20 cellular contexts compared by ENCODE assay signal in the genomic region with DNA sequence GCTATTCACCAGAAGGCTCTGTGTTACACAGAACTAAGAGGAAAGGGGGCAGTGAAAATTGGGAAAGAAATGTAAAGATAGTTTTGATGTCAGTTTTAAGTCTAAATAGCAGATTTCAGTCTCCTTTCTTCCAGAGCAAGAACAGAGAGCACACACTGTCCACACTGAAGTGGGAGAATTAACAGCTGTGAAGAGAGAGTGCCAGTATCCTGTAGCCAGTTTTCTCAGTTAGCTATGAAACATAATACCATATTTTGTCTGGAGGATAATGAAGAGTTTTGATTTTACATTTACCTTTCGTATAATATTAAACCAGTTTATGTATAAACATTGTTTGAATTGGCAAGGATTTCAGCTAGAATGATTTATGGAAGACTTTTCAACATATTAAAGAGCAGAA. TPM values are rescaled to one million over a fixed set of nuclear protein-coding genes. Genes with fewer than 3 reads are reported as not detected.
DNase-seq lines count a peak whose midpoint lies in the region; ATAC-seq, FAIRE-seq and TF ChIP-seq lines count a peak whose summit lies in the region.
"Had no signal": no experiment of that assay in that cellular context is flagged by ENCODE, and none has a peak within 500 bp of the region (broad histone marks: within the 10 kb centered on the region; RNA-seq: fewer than 3 reads in every experiment).

No MANE protein-coding gene starts in this region.

- no peak for TF ChIP-seq RAD21 in A549 (conservative IDR thresholded peaks at IDR 0.05 in 1 of 2, IDR thresholded peaks at IDR 0.05 in 1 of 2)

- POLR2A ChIA-PET in A549 (lab: Yijun Ruan, JAX) = no interaction called here
- POLR2A ChIA-PET in RWPE1 (lab: Yijun Ruan, JAX; ENCODE audit: low non-redundant PET) = no interaction called here

- TF ChIP-seq CTCF in A549 (IDR thresholded peaks at IDR 0.05) (no peak), RWPE1 (conservative IDR thresholded peaks at IDR 0.05; ENCODE audit: low read depth) (no peak)

- no peaks in the 10 kb centered on the region for H3K36me3 ChIP-seq in H7 (replicated peaks; ENCODE audit: control insufficient read depth, insufficient read depth, low read length)
- H3K36me3 ChIP-seq: MG63 had no signal

- TF ChIP-seq EP300 in A549 (IDR thresholded peaks at IDR 0.05) = no peak

- H3K9me3 ChIP-seq in A549 = no peaks in the 10 kb centered on the region
- H3K9me3 ChIP-seq: MG63 had no signal

- no peaks in the 10 kb centered on the region for H3K27me3 ChIP-seq in H7 (ENCODE audit: control insufficient read depth, insufficient read depth, low read length)
- H3K27me3 ChIP-seq: MG63 had no signal

- TF ChIP-seq POLR2A in A549 (IDR thresholded peaks at IDR 0.05; ENCODE audit: low read length) (no peak), erythroblast (IDR thresholded peaks at IDR 0.05; ENCODE audit: low read length) (no peak)

- H3K4me3 ChIP-seq in A549 = no peak overlapping the region
- no peak overlapping the region for H3K4me3 ChIP-seq in H7 (ENCODE audit: insufficient read depth, low read depth, low read length)
- H3K4me3 ChIP-seq: MG63 had no signal

- CTCF ChIA-PET in A549 (lab: Yijun Ruan, JAX) (interaction anchor here (1.3 kb wide), 1 partner anchor 26 kb away, joined by 3 read pairs; no protein-coding TSS in a partner anchor), RWPE1 (lab: Yijun Ruan, JAX) (no interaction called here)

- no peak for FAIRE-seq in A549 (lab: Jason Lieb, UNC)
- FAIRE-seq: D721Med had no signal

- H3K27ac ChIP-seq in A549 (peak overlapping the region in 1 of 2 experiments; percentile 23; a peak in 1 of 6 replicates), RWPE1 (no peak overlapping the region)
- H3K27ac ChIP-seq: C4-2B, HL-60 had no signal

- peaks cover 41% of the 10 kb centered on the region for H3K4me1 ChIP-seq in A549

- intact Hi-C loops in left colon (cut with DNase I, micrococcal nuclease) = no loop called here

- WGBS in A549 (ENCODE audit: missing lambda C conversion rate) = 14% methylated on average over 1 of the region's 1 CpG

- peak overlapping the region; percentile 54 for H3K4me2 ChIP-seq in A549

- ATAC-seq in A549 (no peak; a peak in 1 of 6 replicates), left colon (peak; percentile 61)

- DNase-seq in A549 (ENCODE audit: low read depth in 1 of 2, low spot score in 1 of 2) = no peak
- peak; percentile 23 for DNase-seq in DMS53 (lab: John Stamatoyannopoulos, UW)
- peak; percentile 2 for DNase-seq in NCI-H524 treated with DMSO at 0.1 percent for 48 hours (lab: John Stamatoyannopoulos, UW)
- DNase-seq in left colon = no peak
- no peak for DNase-seq in activated gamma-delta T cell treated with Interleukin-2 at 50 U/mL for 16 hours
- no peak for DNase-seq in erythroblast (lab: John Stamatoyannopoulos, UW)
- no peak for DNase-seq in H7
- DNase-seq in RWPE1 (ENCODE audit: low spot score) = no peak
- DNase-seq: AML-193, DMS79 treated with DMSO at 0.1 percent for 48 hours, HFFc6, IMR-90, MG63, NCI-H1105, NCI-H2171, NCI-H526 treated with DMSO at 0.1 percent for 48 hours, T-helper 1 cell had no signal

TF ChIP-seq in A549, 52 proteins besides CTCF, POLR2A, EP300 and RAD21:
- TF ChIP-seq ZNF302 (CRISPR knock-in tag; IDR thresholded peaks at IDR 0.05) (no peak), BHLHE40 (IDR thresholded peaks at IDR 0.05; ENCODE audit: low read depth, low read length) (no peak)

RNA-seq across cellular contexts. Expression of gene FBXO8, which starts 35.1 kb away (rescaled TPM):
- polyA plus RNA-seq in A549 (2011; rRNA removed) (19.5 and 21.0 TPM in 2 replicates), A549 (2017; fragmentation: RNase III; extraction: RNeasy Plus Mini Kit Qiagen cat#74134 plus additional on column Dnase treatment) (7.6 to 10.3 TPM (median 8.1 TPM) in 3 replicates)
- 5.2 and 5.7 TPM in 2 replicates for polyA plus RNA-seq in A549 (2012; cell fraction: cytosol; rRNA removed)
- polyA plus RNA-seq in A549 (2012; cell fraction: nucleus; rRNA removed) = 2.6 and 3.4 TPM in 2 replicates
- polyA minus RNA-seq in A549 (2011; rRNA and poly(A)+ RNA removed) = 10.8 and 11.4 TPM in 2 replicates
- 10 to 100 TPM; 26.2 to 33.1 TPM for total RNA-seq in left colon
- total RNA-seq in H7 (2014; rRNA removed; shearing (Covaris generic)) = 14.5 and 22.9 TPM in 2 replicates

RNA-seq across cellular contexts. Expression of gene CEP44, which starts 35.3 kb away (rescaled TPM):
- polyA plus RNA-seq in A549 (2011; rRNA removed) (12.0 and 14.1 TPM in 2 replicates), A549 (2017; fragmentation: RNase III; extraction: RNeasy Plus Mini Kit Qiagen cat#74134 plus additional on column Dnase treatment) (5.6 to 8.0 TPM (median 6.4 TPM) in 3 replicates)
- 1.9 and 2.1 TPM in 2 replicates for polyA plus RNA-seq in A549 (2012; cell fraction: cytosol; rRNA removed)
- polyA plus RNA-seq in A549 (2012; cell fraction: nucleus; rRNA removed) = 1.4 and 3.1 TPM in 2 replicates
- polyA minus RNA-seq in A549 (2011; rRNA and poly(A)+ RNA removed) = 8.9 and 9.5 TPM in 2 replicates
- 10 to 100 TPM; 10.7 to 15.5 TPM for total RNA-seq in left colon
- 17.0 and 23.8 TPM in 2 replicates for total RNA-seq in H7 (2014; rRNA removed; shearing (Covaris generic))

Comparison
In these comparisons a context has a peak if more than half of its experiments do, and no peak if none do; other contexts are left out.
1. DNase-seq: peak in DMS53 (single experiment) and NCI-H524 treated with DMSO at 0.1 percent for 48 hours (single experiment); none in A549 (0 of 2), left colon (0 of 2), activated gamma-delta T cell treated with Interleukin-2 at 50 U/mL for 16 hours (single experiment), erythroblast (0 of 2), H7 (single experiment) and RWPE1 (single experiment).